15 cellular contexts compared by ENCODE assay signal in genomic region chr4:81828991-81829390, GRCh38.
"Had no signal": no experiment of that assay in that cellular context is flagged by ENCODE, and none has a peak within 500 bp of the region (broad histone marks: within the 10 kb centered on the region; RNA-seq: fewer than 3 reads in every experiment).

No MANE protein-coding gene starts in this region.

- H3K9me3 ChIP-seq: neutrophil, suprapubic skin had no signal

- DNase-seq: activated CD4-positive, CD25-positive, alpha-beta regulatory T cell treated with anti-CD3 and anti-CD28 coated beads, Interleukin-2, amount 50 U/mL, for 72 hours; activated naive CD4-positive, alpha-beta T cell treated with anti-CD3 and anti-CD28 coated beads, Interleukin-2, amount 10 ng/mL, durations not matched to agents 7 days and 5 days; activated T-cell treated with anti-CD3 and anti-CD28 coated beads, Interleukin-2, amount 50 U/mL, for 1 hour; effector CD8-positive, alpha-beta T cell; foreskin fibroblast; kidney glomerular epithelial cell; naive thymus-derived CD4-positive, alpha-beta T cell; stimulated activated CD4-positive, alpha-beta T cell treated with anti-CD3 and anti-CD28 coated beads, Interleukin-4, amount 100 ng/mL, for 24 hours; stimulated activated CD8-positive, alpha-beta memory T cell treated with anti-CD3 and anti-CD28 coated beads, Interleukin-4, amount 100 ng/mL, for 48 hours; stimulated activated naive CD8-positive, alpha-beta T cell treated with anti-CD3 and anti-CD28 coated beads, Interleukin-15, Interleukin-2, amounts not matched to agents 100 U/mL and 50 U/mL, for 24 hours; T-helper 1 cell; T1000 had no signal

- H3K4me1 ChIP-seq: suprapubic skin had no signal

- H3K4me3 ChIP-seq: suprapubic skin had no signal

- H3K27ac ChIP-seq: neutrophil, suprapubic skin had no signal

- H3K36me3 ChIP-seq: neutrophil, suprapubic skin had no signal

- H3K27me3 ChIP-seq: neutrophil, suprapubic skin had no signal

- ATAC-seq: naive thymus-derived CD4-positive, alpha-beta T cell; SK-N-SH treated with all-trans-retinoic acid at 6 μM for 48 hours; stimulated activated naive CD8-positive, alpha-beta T cell treated with anti-CD3 and anti-CD28 coated beads, Interleukin-15, Interleukin-2, amounts not matched to agents 100 U/mL and 50 U/mL, for 24 hours had no signal
